In the genomic region with DNA sequence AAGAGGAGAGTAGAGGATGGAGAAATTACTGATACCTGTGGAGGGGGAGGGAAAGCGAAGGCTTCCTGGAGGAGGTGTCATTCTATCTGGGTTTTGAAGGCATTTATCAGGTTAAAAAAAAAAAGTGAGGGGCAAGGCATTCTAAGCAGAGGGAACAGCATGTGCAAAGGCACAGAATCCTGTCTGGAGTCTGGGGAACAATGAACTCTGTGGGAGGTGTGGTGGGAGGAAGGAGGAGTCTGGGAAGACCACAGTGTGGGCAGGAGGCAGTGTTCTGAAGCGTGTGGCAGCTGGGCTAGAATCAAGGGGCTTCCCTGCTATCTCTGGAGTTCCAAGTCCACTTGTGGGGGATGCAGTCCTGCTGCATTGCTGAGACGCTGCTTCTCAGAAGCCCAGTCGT, we compare ENCODE assay signal across 33 cellular contexts.
"Had no signal": no experiment of that assay in that cellular context is flagged by ENCODE, and none has a peak within 500 bp of the region (broad histone marks: within the 10 kb centered on the region; RNA-seq: fewer than 3 reads in every experiment).

No MANE protein-coding gene starts in this region.

- H3K9me3 ChIP-seq: Peyer's patch, SJSA1, SK-N-SH had no signal

- ATAC-seq: PC-3 had no signal

- H3K4me3 Mint-ChIP-seq: activated CD4-positive, alpha-beta memory T cell treated with anti-CD3 and anti-CD28 coated beads, Interleukin-2, amount 10 ng/mL, durations not matched to agents 7 days and 5 days; activated naive CD4-positive, alpha-beta T cell treated with anti-CD3 and anti-CD28 coated beads for 36 hours; activated naive CD8-positive, alpha-beta T cell treated with anti-CD3 and anti-CD28 coated beads for 36 hours; activated T-helper 1 cell treated with anti-CD3 and anti-CD28 coated beads, Interleukin-12 subunit alpha, Interleukin-12 subunit beta, Interleukin-2, Interleukin-4 antibody, amounts not matched to agents 30 ng/mL and 10 ng/mL and 1 ng/mL, durations not matched to agents 14 hours and 24 hours and 36 hours; T-helper 1 cell treated with Interleukin-12 subunit alpha and Interleukin-12 subunit beta and Interleukin-4 antibody, amounts not matched to agents 30 μg/mL and 1 μg/mL, for 36 hours had no signal

- H3K9me3 Mint-ChIP-seq: activated CD4-positive, alpha-beta memory T cell treated with anti-CD3 and anti-CD28 coated beads, Interleukin-2, amount 10 ng/mL, durations not matched to agents 7 days and 5 days; activated naive CD4-positive, alpha-beta T cell treated with anti-CD3 and anti-CD28 coated beads for 36 hours; activated naive CD8-positive, alpha-beta T cell treated with anti-CD3 and anti-CD28 coated beads for 36 hours; activated T-helper 1 cell treated with anti-CD3 and anti-CD28 coated beads, Interleukin-12 subunit alpha, Interleukin-12 subunit beta, Interleukin-2, Interleukin-4 antibody, amounts not matched to agents 30 ng/mL and 10 ng/mL and 1 ng/mL, durations not matched to agents 14 hours and 24 hours and 36 hours; T-helper 1 cell treated with Interleukin-12 subunit alpha and Interleukin-12 subunit beta and Interleukin-4 antibody, amounts not matched to agents 30 μg/mL and 1 μg/mL, for 36 hours had no signal

- H3K27me3 Mint-ChIP-seq: activated CD4-positive, alpha-beta memory T cell treated with anti-CD3 and anti-CD28 coated beads, Interleukin-2, amount 10 ng/mL, durations not matched to agents 7 days and 5 days; activated naive CD8-positive, alpha-beta T cell treated with anti-CD3 and anti-CD28 coated beads for 36 hours had no signal

- H3K27ac Mint-ChIP-seq: activated CD4-positive, alpha-beta memory T cell treated with anti-CD3 and anti-CD28 coated beads, Interleukin-2, amount 10 ng/mL, durations not matched to agents 7 days and 5 days; activated naive CD4-positive, alpha-beta T cell treated with anti-CD3 and anti-CD28 coated beads for 36 hours; activated naive CD8-positive, alpha-beta T cell treated with anti-CD3 and anti-CD28 coated beads for 36 hours; activated T-helper 1 cell treated with anti-CD3 and anti-CD28 coated beads, Interleukin-12 subunit alpha, Interleukin-12 subunit beta, Interleukin-2, Interleukin-4 antibody, amounts not matched to agents 30 ng/mL and 10 ng/mL and 1 ng/mL, durations not matched to agents 14 hours and 24 hours and 36 hours; T-helper 1 cell treated with Interleukin-12 subunit alpha and Interleukin-12 subunit beta and Interleukin-4 antibody, amounts not matched to agents 30 μg/mL and 1 μg/mL, for 36 hours had no signal

- DNase-seq: activated CD4-positive, alpha-beta memory T cell treated with anti-CD3 and anti-CD28 coated beads, Interleukin-2, amount 10 ng/mL, durations not matched to agents 7 days and 5 days; activated CD4-positive, alpha-beta T cell treated with anti-CD3 and anti-CD28 coated beads for 1 hour; activated CD4-positive, alpha-beta T cell treated with anti-CD3 and anti-CD28 coated beads for 48 hours; activated CD4-positive, CD25-positive, alpha-beta regulatory T cell; activated gamma-delta T cell treated with Interleukin-2 at 50 U/mL for 16 hours; activated naive CD4-positive, alpha-beta T cell treated with anti-CD3 and anti-CD28 coated beads for 36 hours; activated naive CD8-positive, alpha-beta T cell treated with anti-CD3 and anti-CD28 coated beads for 36 hours; activated T-cell treated with anti-CD3 and anti-CD28 coated beads, Interleukin-2, amount 50 U/mL, for 1 hour; amniotic stem cell; aorta; brain microvascular endothelial cell; central memory CD4-positive, alpha-beta T cell; NCI-H1092 treated with DMSO at 0.1 percent for 48 hours; NCI-H1417; NCI-H146; NCI-H187; NCI-H2029 treated with DMSO at 0.1 percent for 48 hours; NCI-H2107; NCI-H2171; NCI-H510A; NCI-H526; NCI-H748 treated with DMSO at 0.1 percent for 48 hours; NK-92 treated with Interleukin-12 subunit alpha and Interleukin-12 subunit beta, amount 100 ng/mL, for 24 hours; PC-3; Peyer's patch; RPMI8226; SHP77 treated with DMSO at 0.1 percent for 48 hours; SK-N-SH; T-helper 9 cell; WERI-Rb-1 had no signal

- H3K4me1 Mint-ChIP-seq: activated CD4-positive, alpha-beta memory T cell treated with anti-CD3 and anti-CD28 coated beads, Interleukin-2, amount 10 ng/mL, durations not matched to agents 7 days and 5 days had no signal
